Comparison of ENCODE assay signal across 9 cellular contexts in the genomic region with DNA sequence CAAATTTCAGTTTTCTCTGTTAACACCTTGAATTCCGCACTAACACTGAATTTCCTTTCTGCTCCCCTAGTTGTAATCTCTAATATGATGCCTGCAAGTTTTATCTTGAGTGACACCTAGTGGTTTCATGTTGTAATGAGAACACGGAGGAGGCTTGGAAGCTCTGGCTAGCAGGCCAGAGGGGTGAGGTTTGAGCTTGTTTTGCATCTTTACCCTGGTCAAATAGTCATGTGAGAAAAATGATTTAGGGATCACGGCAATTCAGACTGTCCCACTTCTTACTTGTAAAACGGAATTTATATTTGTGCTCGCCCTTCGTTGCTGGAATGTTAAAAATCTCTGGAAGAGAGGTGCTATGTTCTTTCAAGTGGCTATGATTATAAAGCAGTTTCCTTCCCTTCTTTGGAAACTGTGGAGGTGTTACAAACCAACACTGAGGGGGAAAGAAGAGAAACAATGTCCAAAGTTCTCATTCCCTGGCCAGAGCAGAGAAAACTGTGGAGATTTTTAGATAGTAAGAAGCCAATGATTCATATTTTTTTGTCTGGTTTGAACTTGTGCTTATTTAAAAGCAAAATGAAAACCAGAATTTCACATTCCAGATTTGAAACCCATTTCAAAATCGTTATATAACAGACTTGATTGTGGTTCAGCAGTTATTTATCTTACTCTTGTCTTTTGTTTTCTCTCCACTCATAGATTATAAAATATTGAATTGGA. TPM values are rescaled to one million over a fixed set of nuclear protein-coding genes. Genes with fewer than 3 reads are reported as not detected.
A peak's percentile ranks its signal among the peaks of the same experiment; 100 is the strongest.
DNase-seq lines count a peak whose midpoint lies in the region; ATAC-seq and TF ChIP-seq lines count a peak whose summit lies in the region.
"Had no signal": no experiment of that assay in that cellular context is flagged by ENCODE, and none has a peak within 500 bp of the region (broad histone marks: within the 10 kb centered on the region; RNA-seq: fewer than 3 reads in every experiment).

No MANE protein-coding gene starts in this region.

- H3K36me3 ChIP-seq in prostate gland: no peaks in the 10 kb centered on the region

- H3K36me3 Mint-ChIP-seq in activated CD4-positive, alpha-beta memory T cell treated with anti-CD3 and anti-CD28 coated beads, Interleukin-2, amount 10 ng/mL, durations not matched to agents 7 days and 5 days (ENCODE audit: low read depth): no peaks in the 10 kb centered on the region

- POLR2A ChIA-PET in activated CD4-positive, alpha-beta memory T cell treated with anti-CD3 and anti-CD28 coated beads, Interleukin-2, amount 10 ng/mL, durations not matched to agents 7 days and 5 days (lab: Charles Lee): no interaction called here

- intact Hi-C loops in Right ventricle myocardium superior (cut with DNase I): no loop called here
- intact Hi-C loops in prostate gland (cut with DNase I): loop anchor here (5.0 kb wide), 1 partner anchor 253 kb away; no protein-coding TSS in a partner anchor

- no peaks in the 10 kb centered on the region for H3K27me3 ChIP-seq in prostate gland (replicated peaks; ENCODE audit: insufficient read depth)

- CTCF ChIA-PET in activated CD4-positive, alpha-beta memory T cell treated with anti-CD3 and anti-CD28 coated beads, Interleukin-2, amount 10 ng/mL, durations not matched to agents 7 days and 5 days (lab: Charles Lee): interaction anchor here (0.8 to 1.4 kb wide), 5 partner anchors 12 to 241 kb away, joined by 3 to 4 read pairs (median 3); no protein-coding TSS in a partner anchor

- H3K27ac Mint-ChIP-seq in activated CD4-positive, alpha-beta memory T cell treated with anti-CD3 and anti-CD28 coated beads, Interleukin-2, amount 10 ng/mL, durations not matched to agents 7 days and 5 days: no peak overlapping the region

- no peak for TF ChIP-seq POLR2A in prostate gland (IDR thresholded peaks at IDR 0.05)

- WGBS in prostate gland: 8% methylated on average over 7 of the region's 7 CpGs

- TF ChIP-seq CTCF in prostate gland (IDR thresholded peaks at IDR 0.05): peak in 3 of 4 experiments; percentile 49 to 65 (median 59)

- no peak overlapping the region for H3K4me3 Mint-ChIP-seq in activated CD4-positive, alpha-beta memory T cell treated with anti-CD3 and anti-CD28 coated beads, Interleukin-2, amount 10 ng/mL, durations not matched to agents 7 days and 5 days

- peaks cover 3% of the 10 kb centered on the region for H3K27me3 Mint-ChIP-seq in activated CD4-positive, alpha-beta memory T cell treated with anti-CD3 and anti-CD28 coated beads, Interleukin-2, amount 10 ng/mL, durations not matched to agents 7 days and 5 days

- H3K4me3 ChIP-seq in prostate gland: no peak overlapping the region

- no peaks in the 10 kb centered on the region for H3K9me3 Mint-ChIP-seq in activated CD4-positive, alpha-beta memory T cell treated with anti-CD3 and anti-CD28 coated beads, Interleukin-2, amount 10 ng/mL, durations not matched to agents 7 days and 5 days

- H3K27ac ChIP-seq in prostate gland: peak overlapping the region; percentile 38 to 40

- DNase-seq in DMS153 treated with DMSO at 0.1 percent for 48 hours (lab: John Stamatoyannopoulos, UW; ENCODE audit: unreplicated experiment) (peak; percentile 52), NCI-H2081 treated with DMSO at 0.1 percent for 48 hours (lab: John Stamatoyannopoulos, UW) (peak; percentile 25), Right ventricle myocardium superior (no peak), prostate gland (ENCODE audit: low spot score) (peak; percentile 21)
- DNase-seq in activated CD4-positive, alpha-beta memory T cell treated with anti-CD3 and anti-CD28 coated beads, Interleukin-2, amount 10 ng/mL, durations not matched to agents 7 days and 5 days: peak; percentile 17

- ATAC-seq in GM19025 (IDR thresholded peaks at IDR 0.05; ENCODE audit: low read depth, unreplicated experiment) (peak; percentile 88), HG03095 (IDR thresholded peaks at IDR 0.05; ENCODE audit: unreplicated experiment) (peak; percentile 84), Right ventricle myocardium superior (ENCODE audit: poor library complexity) (peak; percentile 97), HG03196 (IDR thresholded peaks at IDR 0.05; ENCODE audit: unreplicated experiment) (no peak)

- no peaks in the 10 kb centered on the region for H3K9me3 ChIP-seq in prostate gland

- no peaks in the 10 kb centered on the region for H3K4me1 ChIP-seq in prostate gland (replicated peaks)

- no peaks in the 10 kb centered on the region for H3K4me1 Mint-ChIP-seq in activated CD4-positive, alpha-beta memory T cell treated with anti-CD3 and anti-CD28 coated beads, Interleukin-2, amount 10 ng/mL, durations not matched to agents 7 days and 5 days

RNA-seq across cellular contexts. Expression of a gene that starts 5.3 kb away (rescaled TPM):
- total RNA-seq in activated CD4-positive, alpha-beta memory T cell treated with anti-CD3 and anti-CD28 coated beads, Interleukin-2, amount 10 ng/mL, durations not matched to agents 7 days and 5 days: not detected
- total RNA-seq in Right ventricle myocardium superior (not detected), prostate gland (not detected)
- total RNA-seq: temporal lobe had no signal
